Comparison of ENCODE assay signal across 25 cellular contexts in genomic region chr1:200631375-200631774, GRCh38. TPM values are rescaled to one million over a fixed set of nuclear protein-coding genes. Genes with fewer than 3 reads are reported as not detected.
DNase-seq lines count a peak whose midpoint lies in the region; ATAC-seq, FAIRE-seq and TF ChIP-seq lines count a peak whose summit lies in the region.
"Had no signal": no experiment of that assay in that cellular context is flagged by ENCODE, and none has a peak within 500 bp of the region (broad histone marks: within the 10 kb centered on the region; RNA-seq: fewer than 3 reads in every experiment).

No MANE protein-coding gene starts in this region.

- CTCF ChIA-PET in K562 (lab: Yijun Ruan, JAX; ENCODE audit: low intra/inter-chr PET ratio) = no interaction called here

- H3K9ac ChIP-seq in K562 (ENCODE audit: insufficient read depth in 1 of 2, low read depth in 2 of 2, low read length in 2 of 2) (no peak overlapping the region), trophoblast cell (ENCODE audit: low read length) (no peak overlapping the region)
- H3K9ac ChIP-seq: BLaER1 had no signal

- H4K91ac ChIP-seq in trophoblast cell (ENCODE audit: low read depth, low read length) = peak overlapping the region; percentile 21

- H3K9me1 ChIP-seq in K562 (ENCODE audit: control insufficient read depth, insufficient read depth, low read length) = no peaks in the 10 kb centered on the region

- H3K27ac ChIP-seq in K562 (ENCODE audit: extremely low read depth, low read depth, low read length) (no peak overlapping the region), trophoblast cell (ENCODE audit: low read depth, low read length) (no peak overlapping the region)
- H3K27ac ChIP-seq: BLaER1 had no signal

- H3K36me3 Mint-ChIP-seq in endothelial cell (ENCODE audit: low read depth, unreplicated experiment) = no peaks in the 10 kb centered on the region
- H3K36me3 Mint-ChIP-seq in T-helper 2 cell treated with Interferon-gamma antibody and Interleukin-4, amounts not matched to agents 5 μg/mL and 100 μg/mL, for 36 hours (ENCODE audit: low read depth) = no peaks in the 10 kb centered on the region
- H3K36me3 Mint-ChIP-seq: CD14-positive monocyte; CD4-positive, alpha-beta memory T cell; CD4-positive, CD25-positive, alpha-beta regulatory T cell had no signal

- POLR2A ChIA-PET in K562 (lab: Yijun Ruan, JAX) = no interaction called here

- no peak overlapping the region for H2AFZ ChIP-seq in K562 (ENCODE audit: low read depth, low read length)
- no peak overlapping the region for H2AFZ ChIP-seq in trophoblast cell (ENCODE audit: insufficient read depth, low read length, poor library complexity)

- H2BK5ac ChIP-seq in trophoblast cell (ENCODE audit: low read depth, low read length, poor library complexity) = peak overlapping the region; percentile 59

- no peak for FAIRE-seq in K562 (lab: Jason Lieb, UNC)
- FAIRE-seq: A204.1, GM12891, GM19239 had no signal

- H3K4me1 Mint-ChIP-seq in endothelial cell (ENCODE audit: unreplicated experiment) = no peaks in the 10 kb centered on the region
- H3K4me1 Mint-ChIP-seq in T-helper 2 cell treated with Interferon-gamma antibody and Interleukin-4, amounts not matched to agents 5 μg/mL and 100 μg/mL, for 36 hours (ENCODE audit: low read depth) = peaks cover 19% of the 10 kb centered on the region

- ATAC-seq in K562 (no peak), HG03460 (IDR thresholded peaks at IDR 0.05; ENCODE audit: unreplicated experiment) (no peak)

- BruUV-seq in K562 (replicated peaks; lab: Mats Ljungman, UMichigan) = no TSS peak

- H3K9me3 Mint-ChIP-seq in endothelial cell (ENCODE audit: unreplicated experiment) = no peaks in the 10 kb centered on the region
- H3K9me3 Mint-ChIP-seq in T-helper 2 cell treated with Interferon-gamma antibody and Interleukin-4, amounts not matched to agents 5 μg/mL and 100 μg/mL, for 36 hours = no peaks in the 10 kb centered on the region
- H3K9me3 Mint-ChIP-seq: CD4-positive, alpha-beta memory T cell; CD4-positive, CD25-positive, alpha-beta regulatory T cell; CD8-positive, alpha-beta memory T cell had no signal

- intact Hi-C loops in K562 (cut with micrococcal nuclease) = no loop called here

- H3K9me3 ChIP-seq in K562 (replicated peaks; ENCODE audit: control insufficient read depth, insufficient read depth, low read depth, low read length) (no peaks in the 10 kb centered on the region), trophoblast cell (ENCODE audit: insufficient read depth, low read depth, low read length) (no peaks in the 10 kb centered on the region)
- H3K9me3 ChIP-seq: BE2C, BLaER1 had no signal

- peak overlapping the region; percentile 70 for H3K14ac ChIP-seq in trophoblast cell (ENCODE audit: low read length)

- H3K4me2 ChIP-seq in K562 (ENCODE audit: insufficient read depth, low read length) (no peak overlapping the region), trophoblast cell (ENCODE audit: low read length) (no peak overlapping the region)
- H3K4me2 ChIP-seq: BLaER1 had no signal

- in situ Hi-C loops in K562 (cut with MboI) = no loop called here

- H3K36me3 ChIP-seq in K562 (ENCODE audit: control insufficient read depth, insufficient read depth, low read length) = no peaks in the 10 kb centered on the region
- no peaks in the 10 kb centered on the region for H3K36me3 ChIP-seq in trophoblast cell (ENCODE audit: control insufficient read depth in 1 of 2, insufficient read depth in 2 of 2, low read length in 2 of 2)
- H3K36me3 ChIP-seq: BE2C, BLaER1 had no signal

- H3K79me2 ChIP-seq in K562 (ENCODE audit: control insufficient read depth, insufficient read depth, low read length) = no peaks in the 10 kb centered on the region
- H3K79me2 ChIP-seq in trophoblast cell (ENCODE audit: control insufficient read depth, insufficient read depth, low read length, poor library complexity) = no peaks in the 10 kb centered on the region

- peaks cover 7% of the 10 kb centered on the region for H3K79me1 ChIP-seq in trophoblast cell (ENCODE audit: low read length)

- peak overlapping the region; percentile 56 for H2AK5ac ChIP-seq in trophoblast cell (ENCODE audit: low read length)

- no peak for DNase-seq in K562 (ENCODE audit: extremely low read depth in 1 of 4, low spot score in 3 of 4)
- DNase-seq in endothelial cell (ENCODE audit: low spot score) = no peak
- DNase-seq in trophoblast cell = no peak
- no peak for DNase-seq in T-helper 2 cell treated with Interferon-gamma antibody and Interleukin-4, amounts not matched to agents 5 μg/mL and 100 μg/mL, for 36 hours (ENCODE audit: low spot score)
- DNase-seq: 8988T; ACHN; BE2C; C1 segment of cervical spinal cord; CD4-positive, alpha-beta memory T cell; CD4-positive, CD25-positive, alpha-beta regulatory T cell; CD8-positive, alpha-beta memory T cell; COR-L47; DMS 273 treated with DMSO at 0.1 percent for 48 hours; DMS153; DMS53; DMS79; DND-41; EL; GDM1 had no signal

- H3K4me1 ChIP-seq in K562 (replicated peaks in 1 of 2; ENCODE audit: control insufficient read depth in 2 of 2, insufficient read depth in 2 of 2, low read length in 2 of 2) = peaks cover 0 to 10% of the 10 kb centered on the region in 2 experiments; a peak in 2 of 5 replicates
- H3K4me1 ChIP-seq in trophoblast cell (ENCODE audit: control insufficient read depth in 1 of 2, insufficient read depth in 2 of 2, low read length in 2 of 2) = peaks cover 3 to 9% of the 10 kb centered on the region in 2 experiments
- H3K4me1 ChIP-seq: BLaER1 had no signal

- TF ChIP-seq POLR2A in K562 (conservative IDR thresholded peaks at IDR 0.05) = no peak

- no peak overlapping the region for H2BK120ac ChIP-seq in trophoblast cell (ENCODE audit: insufficient read depth, low read length, poor library complexity)

- H4K12ac ChIP-seq in trophoblast cell (ENCODE audit: low read depth, low read length) = no peak overlapping the region

- TF ChIP-seq EP300 in K562 (IDR thresholded peaks at IDR 0.05; ENCODE audit: low read length) = no peak

- H3K23ac ChIP-seq in trophoblast cell (ENCODE audit: low read length) = peak overlapping the region; percentile 95

- 42% methylated on average over 1 of the region's 1 CpG for WGBS in K562 (ENCODE audit: insufficient coverage, low coverage, missing lambda C conversion rate)
- no CpG with 5 or more reads among the region's 1 CpG for WGBS in trophoblast cell (ENCODE audit: extremely low coverage, insufficient coverage, insufficient read length)

- no peak for TF ChIP-seq RAD21 in K562 (CRISPR knock-in tag; conservative IDR thresholded peaks at IDR 0.05 in 1 of 2, IDR thresholded peaks at IDR 0.05 in 1 of 2)

- H4K20me1 ChIP-seq in K562 (replicated peaks; ENCODE audit: control insufficient read depth, insufficient read depth, low read length) = no peaks in the 10 kb centered on the region
- H4K20me1 ChIP-seq: BLaER1 had no signal

- peak overlapping the region; percentile 90 for H2BK12ac ChIP-seq in trophoblast cell (ENCODE audit: low read length)

- peak overlapping the region; percentile 26 for H3K4me3 Mint-ChIP-seq in endothelial cell (ENCODE audit: unreplicated experiment)
- no peak overlapping the region for H3K4me3 Mint-ChIP-seq in T-helper 2 cell treated with Interferon-gamma antibody and Interleukin-4, amounts not matched to agents 5 μg/mL and 100 μg/mL, for 36 hours
- H3K4me3 Mint-ChIP-seq: CD14-positive monocyte; CD4-positive, alpha-beta memory T cell; CD4-positive, CD25-positive, alpha-beta regulatory T cell; CD8-positive, alpha-beta memory T cell had no signal

- no peaks in the 10 kb centered on the region for H3K27me3 ChIP-seq in K562 (ENCODE audit: control insufficient read depth in 2 of 2, insufficient read depth in 2 of 2, low read length in 2 of 2)
- no peaks in the 10 kb centered on the region for H3K27me3 ChIP-seq in trophoblast cell (ENCODE audit: insufficient read depth, low read length)
- H3K27me3 ChIP-seq: BE2C, BLaER1 had no signal

- no peak overlapping the region for H3K27ac Mint-ChIP-seq in endothelial cell (ENCODE audit: unreplicated experiment)
- no peak overlapping the region for H3K27ac Mint-ChIP-seq in T-helper 2 cell treated with Interferon-gamma antibody and Interleukin-4, amounts not matched to agents 5 μg/mL and 100 μg/mL, for 36 hours
- H3K27ac Mint-ChIP-seq: CD4-positive, CD25-positive, alpha-beta regulatory T cell; CD8-positive, alpha-beta memory T cell had no signal

- TF ChIP-seq CTCF in K562 (IDR thresholded peaks at IDR 0.05 in 2 of 3, conservative IDR thresholded peaks at IDR 0.05 in 1 of 3; ENCODE audit: insufficient read depth in 2 of 3, low read depth in 1 of 3, low read length in 3 of 3) (no peak), endothelial cell (IDR thresholded peaks at IDR 0.05; ENCODE audit: unreplicated experiment) (no peak)

- no peak overlapping the region for H3K4ac ChIP-seq in trophoblast cell (ENCODE audit: low read depth, low read length)

- H3K4me3 ChIP-seq in K562 (no peak overlapping the region), trophoblast cell (ENCODE audit: low read depth, low read length) (no peak overlapping the region)
- H3K4me3 ChIP-seq: BLaER1 had no signal

- no peak overlapping the region for H4K8ac ChIP-seq in trophoblast cell (ENCODE audit: low read depth, low read length)

- peaks cover 3% of the 10 kb centered on the region for H3K27me3 Mint-ChIP-seq in endothelial cell (ENCODE audit: unreplicated experiment)
- H3K27me3 Mint-ChIP-seq in T-helper 2 cell treated with Interferon-gamma antibody and Interleukin-4, amounts not matched to agents 5 μg/mL and 100 μg/mL, for 36 hours (ENCODE audit: low read depth) = peaks cover 12% of the 10 kb centered on the region
- H3K27me3 Mint-ChIP-seq: CD4-positive, alpha-beta memory T cell had no signal

- H3K18ac ChIP-seq in trophoblast cell (ENCODE audit: low read length) = no peak overlapping the region

RNA-seq across cellular contexts. Expression of gene KIF14, which starts 10.8 kb away (rescaled TPM):
- total RNA-seq in K562 (2011; cell fraction: chromatin; rRNA removed; ENCODE audit: low replicate concordance) = 13.4 and 90.0 TPM in 2 replicates
- total RNA-seq in K562 (2011; cell fraction: nucleolus; rRNA removed) = 7.8 and 12.8 TPM in 2 replicates
- 20.8 TPM in 2 replicates for total RNA-seq in K562 (2011; cell fraction: nucleoplasm; rRNA removed)
- total RNA-seq in K562 (2014; rRNA removed) (22.4 and 24.8 TPM in 2 replicates), K562 (2014; rRNA removed; fragmentation: Illumina TruSeq; extraction: Trizol) (47.4 and 55.8 TPM in 2 replicates), K562 (2015; rRNA removed; fragmentation: Illumina TruSeq; extraction: Trizol) (40.5 and 43.1 TPM in 2 replicates), K562 (2021) (25.0 and 26.8 TPM in 2 replicates), endothelial cell (ENCODE audit: unreplicated experiment) (3.8 TPM)
- polyA plus RNA-seq in K562 (2011; rRNA removed) (25.0 and 37.5 TPM in 2 replicates), K562 (2014; fragmentation: Illumina TruSeq; extraction: Trizol) (28.6 and 31.7 TPM in 2 replicates), K562 (2014; fragmentation: Nextera tagmentation; extraction: Ambion mirVana) (10 to 100 TPM; 11.5 to 14.0 TPM), K562 (2014; rRNA removed) (25.1 and 29.0 TPM in 2 replicates)
- 3.2 and 7.5 TPM in 2 replicates for polyA plus RNA-seq in K562 (2011; cell fraction: cytosol; rRNA removed)
- 9.2 and 10.1 TPM in 2 replicates for polyA plus RNA-seq in K562 (2011; cell fraction: nucleus; rRNA removed)
- polyA plus RNA-seq in K562 (2012) = 15.3 and 18.7 TPM in 2 replicates
- 52.8 and 53.0 TPM in 2 replicates for polyA minus RNA-seq in K562 (2011; rRNA and poly(A)+ RNA removed)
- 14.6 and 20.4 TPM in 2 replicates for polyA minus RNA-seq in K562 (2011; cell fraction: cytosol; rRNA and poly(A)+ RNA removed)
- 10.5 and 17.9 TPM in 2 replicates for polyA minus RNA-seq in K562 (2011; cell fraction: nucleus; rRNA and poly(A)+ RNA removed)
- 11.4 and 12.3 TPM in 2 replicates for polyA plus RNA-seq in trophoblast cell (2013)
- polyA plus RNA-seq: CD4-positive, alpha-beta memory T cell; CD8-positive, alpha-beta memory T cell had no signal

RNA-seq across cellular contexts. Expression of gene DDX59, which starts 38.3 kb away (rescaled TPM):
- total RNA-seq in K562 (2011; cell fraction: chromatin; rRNA removed; ENCODE audit: low replicate concordance) = 19.4 and 32.1 TPM in 2 replicates
- total RNA-seq in K562 (2011; cell fraction: nucleolus; rRNA removed) = 8.0 and 8.6 TPM in 2 replicates
- total RNA-seq in K562 (2011; cell fraction: nucleoplasm; rRNA removed) = 12.3 and 17.9 TPM in 2 replicates
- total RNA-seq in K562 (2014; rRNA removed) (15.8 and 18.4 TPM in 2 replicates), K562 (2014; rRNA removed; fragmentation: Illumina TruSeq; extraction: Trizol) (21.1 and 23.9 TPM in 2 replicates), K562 (2015; rRNA removed; fragmentation: Illumina TruSeq; extraction: Trizol) (20.0 and 24.1 TPM in 2 replicates), K562 (2021) (17.9 and 19.9 TPM in 2 replicates), endothelial cell (ENCODE audit: unreplicated experiment) (20.1 TPM)
- polyA plus RNA-seq in K562 (2011; rRNA removed) (19.8 and 23.4 TPM in 2 replicates), K562 (2014; fragmentation: Illumina TruSeq; extraction: Trizol) (21.1 and 30.4 TPM in 2 replicates), K562 (2014; fragmentation: Nextera tagmentation; extraction: Ambion mirVana) (1 to 10 TPM; 8.3 TPM), K562 (2014; rRNA removed) (24.4 and 25.7 TPM in 2 replicates)
- 4.9 and 12.3 TPM in 2 replicates for polyA plus RNA-seq in K562 (2011; cell fraction: cytosol; rRNA removed)
- 8.0 and 12.4 TPM in 2 replicates for polyA plus RNA-seq in K562 (2011; cell fraction: nucleus; rRNA removed)
- 12.2 and 19.5 TPM in 2 replicates for polyA plus RNA-seq in K562 (2012)
- 20.3 and 27.4 TPM in 2 replicates for polyA minus RNA-seq in K562 (2011; rRNA and poly(A)+ RNA removed)
- 9.6 and 13.3 TPM in 2 replicates for polyA minus RNA-seq in K562 (2011; cell fraction: cytosol; rRNA and poly(A)+ RNA removed)
- 6.5 and 13.0 TPM in 2 replicates for polyA minus RNA-seq in K562 (2011; cell fraction: nucleus; rRNA and poly(A)+ RNA removed)
- 20.7 and 21.7 TPM in 2 replicates for polyA plus RNA-seq in trophoblast cell (2013)
